ENCODE assay signal across 1 cellular context in genomic region chr12:52019123-52019770, GRCh38.
TF ChIP-seq lines count a peak whose summit lies in the region.

No MANE protein-coding gene starts in this region.

TF ChIP-seq in HepG2, 621 proteins besides CTCF, POLR2A, EP300 and RAD21:
- TF ChIP-seq DPF2 (CRISPR knock-in tag; IDR thresholded peaks at IDR 0.05; ENCODE audit: borderline replicate concordance, low read depth): no peak
- no peak for TF ChIP-seq POLR2G (IDR thresholded peaks at IDR 0.05; ENCODE audit: low read depth, low read length)
- no peak for TF ChIP-seq ZNF7 (CRISPR knock-in tag; IDR thresholded peaks at IDR 0.05)
- no peak for TF ChIP-seq HCFC1 (IDR thresholded peaks at IDR 0.05; ENCODE audit: low read depth, low read length)
- no peak for TF ChIP-seq ZNF317 (CRISPR knock-in tag; IDR thresholded peaks at IDR 0.05)
- TF ChIP-seq TFE3 (CRISPR knock-in tag; IDR thresholded peaks at IDR 0.05): no peak
- TF ChIP-seq HNF1B (CRISPR knock-in tag; IDR thresholded peaks at IDR 0.05): peak; percentile 43; the same call in 1 of the 2 replicates
- no peak for TF ChIP-seq CBX2 (IDR thresholded peaks at IDR 0.05; ENCODE audit: low read depth, low read length)
- TF ChIP-seq CBX2 (CRISPR knock-in tag; IDR thresholded peaks at IDR 0.05; ENCODE audit: low read depth): no peak
- TF ChIP-seq ZNF407 (CRISPR knock-in tag; IDR thresholded peaks at IDR 0.05; ENCODE audit: not compliant biosample characterization): no peak
- TF ChIP-seq FOSL1 (CRISPR knock-in tag; IDR thresholded peaks at IDR 0.05; ENCODE audit: borderline replicate concordance): no peak
- no peak for TF ChIP-seq SRSF1 (optimal IDR thresholded peaks at IDR 0.05; ENCODE audit: low read depth, low read length)
- TF ChIP-seq TCF12 (IDR thresholded peaks at IDR 0.05): no peak
- TF ChIP-seq TCF12 (CRISPR knock-in tag; IDR thresholded peaks at IDR 0.05): no peak
- TF ChIP-seq ZNF83 (CRISPR knock-in tag; IDR thresholded peaks at IDR 0.05; ENCODE audit: borderline replicate concordance): no peak
- TF ChIP-seq PLSCR1 (CRISPR knock-in tag; IDR thresholded peaks at IDR 0.05; ENCODE audit: borderline replicate concordance): no peak
- no peak for TF ChIP-seq SUZ12 (IDR thresholded peaks at IDR 0.05; ENCODE audit: low read depth, low read length)
- peak; percentile 37; the same call in 1 of the 2 replicates for TF ChIP-seq FOSL2 (CRISPR knock-in tag; IDR thresholded peaks at IDR 0.05)
- TF ChIP-seq AGO2 (optimal IDR thresholded peaks at IDR 0.05; ENCODE audit: low read depth, low read length): no peak
- no peak for TF ChIP-seq LCORL (IDR thresholded peaks at IDR 0.05)
- TF ChIP-seq LCORL (CRISPR knock-in tag; IDR thresholded peaks at IDR 0.05): 0 out of 2 replicates have a peak, but pooled peaks have one; percentile 31
- no peak for TF ChIP-seq FOXO1 (CRISPR knock-in tag; IDR thresholded peaks at IDR 0.05)
- no peak for TF ChIP-seq ARID3A (IDR thresholded peaks at IDR 0.05; ENCODE audit: low read depth, low read length)
- no peak for TF ChIP-seq ZC3H13 (CRISPR knock-in tag; IDR thresholded peaks at IDR 0.05)
- TF ChIP-seq ZBTB25 (CRISPR knock-in tag; IDR thresholded peaks at IDR 0.05): no peak
- no peak for TF ChIP-seq ATM (IDR thresholded peaks at IDR 0.05; ENCODE audit: borderline replicate concordance)
- TF ChIP-seq ZNF687 (CRISPR knock-in tag; IDR thresholded peaks at IDR 0.05): peak; percentile 43
- peak; percentile 25; the same call in 1 of the 2 replicates for TF ChIP-seq SAP130 (CRISPR knock-in tag; IDR thresholded peaks at IDR 0.05; ENCODE audit: low read depth)
- TF ChIP-seq HIC2 (CRISPR knock-in tag; IDR thresholded peaks at IDR 0.05; ENCODE audit: low read depth): peak; percentile 34; the same call in 1 of the 2 replicates
- peak; percentile 60; the same call in 1 of the 2 replicates for TF ChIP-seq TFAP4 (IDR thresholded peaks at IDR 0.05; ENCODE audit: borderline replicate concordance, low read depth)
- TF ChIP-seq MXD3 (CRISPR knock-in tag; IDR thresholded peaks at IDR 0.05): no peak
